In genomic region chr5:56320686-56321085, GRCh38 we compare ENCODE assay signal across 19 cellular contexts.
"Had no signal": no experiment of that assay in that cellular context is flagged by ENCODE, and none has a peak within 500 bp of the region (broad histone marks: within the 10 kb centered on the region; RNA-seq: fewer than 3 reads in every experiment).

No MANE protein-coding gene starts in this region.

- H3K4me1 Mint-ChIP-seq: immature natural killer cell had no signal

- DNase-seq: activated CD4-positive, alpha-beta T cell treated with anti-CD3 and anti-CD28 coated beads for 1 hour; activated gamma-delta T cell; activated naive CD8-positive, alpha-beta T cell treated with anti-CD3 and anti-CD28 coated beads, Interleukin-2, amount 10 ng/mL, durations not matched to agents 7 days and 5 days; amygdala; cerebellar nuclear complex; glutamatergic neuron; immature natural killer cell; nucleus accumbens; right lobe of liver; stimulated activated CD4-positive, alpha-beta T cell treated with anti-CD3 and anti-CD28 coated beads, Interleukin-2, amount 100 ng/mL, for 48 hours; T-helper 1 cell; T-helper 9 cell; transverse colon; uterus had no signal

- H3K36me3 Mint-ChIP-seq: activated naive CD8-positive, alpha-beta T cell treated with anti-CD3 and anti-CD28 coated beads, Interleukin-2, amount 10 ng/mL, durations not matched to agents 7 days and 5 days; immature natural killer cell; mesothelial cell of epicardium had no signal

- H3K27me3 Mint-ChIP-seq: activated naive CD8-positive, alpha-beta T cell treated with anti-CD3 and anti-CD28 coated beads, Interleukin-2, amount 10 ng/mL, durations not matched to agents 7 days and 5 days had no signal

- H3K36me3 ChIP-seq: esophagus muscularis mucosa, right lobe of liver, transverse colon, uterus had no signal

- H3K4me3 ChIP-seq: coronary artery, esophagus muscularis mucosa, hepatocyte, right lobe of liver, transverse colon, uterus had no signal

- H3K9me3 Mint-ChIP-seq: activated naive CD8-positive, alpha-beta T cell treated with anti-CD3 and anti-CD28 coated beads, Interleukin-2, amount 10 ng/mL, durations not matched to agents 7 days and 5 days; mesothelial cell of epicardium had no signal

- H3K27me3 ChIP-seq: esophagus muscularis mucosa, hepatocyte, right lobe of liver, transverse colon, uterus had no signal

- H3K4me1 ChIP-seq: right lobe of liver had no signal

- H3K27ac Mint-ChIP-seq: activated naive CD8-positive, alpha-beta T cell treated with anti-CD3 and anti-CD28 coated beads, Interleukin-2, amount 10 ng/mL, durations not matched to agents 7 days and 5 days; immature natural killer cell had no signal

- ATAC-seq: left lobe of liver, right lobe of liver had no signal

- H3K27ac ChIP-seq: coronary artery, right lobe of liver, transverse colon had no signal

- H3K9me3 ChIP-seq: esophagus muscularis mucosa, right lobe of liver, transverse colon, uterus had no signal

- H3K4me3 Mint-ChIP-seq: activated naive CD8-positive, alpha-beta T cell treated with anti-CD3 and anti-CD28 coated beads, Interleukin-2, amount 10 ng/mL, durations not matched to agents 7 days and 5 days; immature natural killer cell; mesothelial cell of epicardium had no signal
